Comparison of ENCODE assay signal across 30 cellular contexts in genomic region chr3:141021261-141021660, GRCh38. TPM values are rescaled to one million over a fixed set of nuclear protein-coding genes. Genes with fewer than 3 reads are reported as not detected.
"Had no signal": no experiment of that assay in that cellular context is flagged by ENCODE, and none has a peak within 500 bp of the region (broad histone marks: within the 10 kb centered on the region; RNA-seq: fewer than 3 reads in every experiment).

No MANE protein-coding gene starts in this region.

- H3K36me3 Mint-ChIP-seq: brain; naive B cell; stimulated activated memory B cell treated with anti-CD40 and anti-IgM and Interleukin-4, amounts not matched to agents 10 μg/mL and 1 μg/mL and 100 μg/mL, for 72 hours had no signal

- ATAC-seq: activated CD4-positive, alpha-beta T cell treated with anti-CD3 and anti-CD28 coated beads for 36 hours; activated T-helper 17 cell treated with anti-CD3 and anti-CD28 coated beads, Interleukin-2, amount 50 U/mL, for 72 hours; left colon; right lobe of liver; stimulated activated memory B cell treated with anti-CD40 and anti-IgM and Interleukin-4, amounts not matched to agents 10 μg/mL and 1 μg/mL and 100 μg/mL, for 72 hours; stimulated activated naive CD8-positive, alpha-beta T cell treated with anti-CD3 and anti-CD28 coated beads, Interleukin-15, amount 100 ng/mL, for 72 hours; upper lobe of right lung had no signal

- H3K36me3 ChIP-seq: neutrophil, right lobe of liver, tibial artery, upper lobe of right lung had no signal

- H3K27me3 ChIP-seq: right lobe of liver, tibial artery, upper lobe of right lung had no signal

- H3K4me3 ChIP-seq: right lobe of liver, skin epidermis, tibial artery, upper lobe of right lung had no signal

- H3K27me3 Mint-ChIP-seq: activated T-helper 17 cell treated with anti-CD3 and anti-CD28 coated beads, Interleukin-2, amount 50 U/mL, for 72 hours; progenitor cell of endocrine pancreas had no signal

- H3K27ac ChIP-seq: neutrophil, right lobe of liver, skin epidermis, tibial artery, upper lobe of right lung had no signal

- H3K9me3 Mint-ChIP-seq: activated T-helper 17 cell treated with anti-CD3 and anti-CD28 coated beads, Interleukin-2, amount 50 U/mL, for 72 hours; brain had no signal

- H3K4me1 Mint-ChIP-seq: brain, naive B cell, nephron progenitor cell had no signal

- H3K27ac Mint-ChIP-seq: activated CD4-positive, alpha-beta T cell treated with anti-CD3 and anti-CD28 coated beads for 36 hours; activated T-helper 17 cell treated with anti-CD3 and anti-CD28 coated beads, Interleukin-2, amount 50 U/mL, for 72 hours; brain; naive B cell; progenitor cell of endocrine pancreas; stimulated activated memory B cell treated with anti-CD40 and anti-IgM and Interleukin-4, amounts not matched to agents 10 μg/mL and 1 μg/mL and 100 μg/mL, for 72 hours; stimulated activated naive CD8-positive, alpha-beta T cell treated with anti-CD3 and anti-CD28 coated beads, Interleukin-15, amount 100 ng/mL, for 72 hours; T-helper 2 cell treated with Interferon-gamma antibody and Interleukin-4, amounts not matched to agents 5 μg/mL and 100 μg/mL, for 36 hours had no signal

- H3K9me3 ChIP-seq: neutrophil, right lobe of liver, tibial artery, upper lobe of right lung had no signal

- DNase-seq: activated CD4-positive, alpha-beta T cell treated with anti-CD3 and anti-CD28 coated beads for 36 hours; activated CD4-positive, CD25-positive, alpha-beta regulatory T cell; activated CD8-positive, alpha-beta memory T cell treated with anti-CD3 and anti-CD28 coated beads, Interleukin-2, amount 50 U/mL, for 4 hours; activated gamma-delta T cell treated with Interleukin-2 at 50 U/mL for 16 hours; activated naive CD4-positive, alpha-beta T cell treated with anti-CD3 and anti-CD28 coated beads, Interleukin-2, amount 50 U/mL, for 16 hours; activated T-cell treated with anti-CD3 and anti-CD28 coated beads, Interleukin-2, amount 50 U/mL, for 1 hour; foreskin fibroblast; head of caudate nucleus; hippocampal formation; kidney; left colon; mammary epithelial cell; naive B cell; nephron progenitor cell; right lobe of liver; stimulated activated CD4-positive, alpha-beta T cell treated with anti-CD3 and anti-CD28 coated beads, Interleukin-4, amount 100 ng/mL, for 24 hours; stimulated activated naive CD8-positive, alpha-beta T cell treated with anti-CD3 and anti-CD28 coated beads, Interleukin-15, amount 100 ng/mL, for 72 hours; T-helper 1 cell; tibial artery; upper lobe of right lung had no signal

- H3K4me3 Mint-ChIP-seq: activated CD4-positive, alpha-beta T cell treated with anti-CD3 and anti-CD28 coated beads for 36 hours; activated T-helper 17 cell treated with anti-CD3 and anti-CD28 coated beads, Interleukin-2, amount 50 U/mL, for 72 hours; brain; naive B cell; nephron progenitor cell; stimulated activated memory B cell treated with anti-CD40 and anti-IgM and Interleukin-4, amounts not matched to agents 10 μg/mL and 1 μg/mL and 100 μg/mL, for 72 hours; stimulated activated naive CD8-positive, alpha-beta T cell treated with anti-CD3 and anti-CD28 coated beads, Interleukin-15, amount 100 ng/mL, for 72 hours; T-helper 2 cell treated with Interferon-gamma antibody and Interleukin-4, amounts not matched to agents 5 μg/mL and 100 μg/mL, for 36 hours had no signal

- H3K4me1 ChIP-seq: right lobe of liver, tibial artery, upper lobe of right lung had no signal

RNA-seq across cellular contexts. Expression of gene SPSB4, which starts 29.9 kb away (rescaled TPM):
- total RNA-seq: activated CD4-positive, alpha-beta T cell treated with anti-CD3 and anti-CD28 coated beads for 36 hours; activated CD8-positive, alpha-beta memory T cell treated with anti-CD3 and anti-CD28 coated beads for 36 hours; activated T-helper 17 cell treated with anti-CD3 and anti-CD28 coated beads, Interleukin-2, amount 50 U/mL, for 72 hours; fibroblast of lung; mammary epithelial cell; renal cortical epithelial cell had no signal
- polyA plus RNA-seq: fibroblast of lung, mammary epithelial cell had no signal
